ENCODE assay signal across 1 cellular context in genomic region chr3:139388961-139389551, GRCh38.
TF ChIP-seq lines count a peak whose summit lies in the region.

No MANE protein-coding gene starts in this region.

TF ChIP-seq in K562, 482 proteins besides CTCF, POLR2A, EP300 and RAD21 (continued from another document):
- no peak for TF ChIP-seq MYC (IDR thresholded peaks at IDR 0.05; ENCODE audit: low read depth, low read length)
- TF ChIP-seq MYC (CRISPR knock-in tag; IDR thresholded peaks at IDR 0.05; ENCODE audit: borderline replicate concordance, low read depth) = 0 out of 2 replicates have a peak, but pooled peaks have one; percentile 21
- TF ChIP-seq ZBTB7A (IDR thresholded peaks at IDR 0.05; ENCODE audit: borderline replicate concordance, control insufficient read depth, low read depth, low read length) = peak; percentile 53; the same call in 1 of the 2 replicates
- TF ChIP-seq, protein P1, sequence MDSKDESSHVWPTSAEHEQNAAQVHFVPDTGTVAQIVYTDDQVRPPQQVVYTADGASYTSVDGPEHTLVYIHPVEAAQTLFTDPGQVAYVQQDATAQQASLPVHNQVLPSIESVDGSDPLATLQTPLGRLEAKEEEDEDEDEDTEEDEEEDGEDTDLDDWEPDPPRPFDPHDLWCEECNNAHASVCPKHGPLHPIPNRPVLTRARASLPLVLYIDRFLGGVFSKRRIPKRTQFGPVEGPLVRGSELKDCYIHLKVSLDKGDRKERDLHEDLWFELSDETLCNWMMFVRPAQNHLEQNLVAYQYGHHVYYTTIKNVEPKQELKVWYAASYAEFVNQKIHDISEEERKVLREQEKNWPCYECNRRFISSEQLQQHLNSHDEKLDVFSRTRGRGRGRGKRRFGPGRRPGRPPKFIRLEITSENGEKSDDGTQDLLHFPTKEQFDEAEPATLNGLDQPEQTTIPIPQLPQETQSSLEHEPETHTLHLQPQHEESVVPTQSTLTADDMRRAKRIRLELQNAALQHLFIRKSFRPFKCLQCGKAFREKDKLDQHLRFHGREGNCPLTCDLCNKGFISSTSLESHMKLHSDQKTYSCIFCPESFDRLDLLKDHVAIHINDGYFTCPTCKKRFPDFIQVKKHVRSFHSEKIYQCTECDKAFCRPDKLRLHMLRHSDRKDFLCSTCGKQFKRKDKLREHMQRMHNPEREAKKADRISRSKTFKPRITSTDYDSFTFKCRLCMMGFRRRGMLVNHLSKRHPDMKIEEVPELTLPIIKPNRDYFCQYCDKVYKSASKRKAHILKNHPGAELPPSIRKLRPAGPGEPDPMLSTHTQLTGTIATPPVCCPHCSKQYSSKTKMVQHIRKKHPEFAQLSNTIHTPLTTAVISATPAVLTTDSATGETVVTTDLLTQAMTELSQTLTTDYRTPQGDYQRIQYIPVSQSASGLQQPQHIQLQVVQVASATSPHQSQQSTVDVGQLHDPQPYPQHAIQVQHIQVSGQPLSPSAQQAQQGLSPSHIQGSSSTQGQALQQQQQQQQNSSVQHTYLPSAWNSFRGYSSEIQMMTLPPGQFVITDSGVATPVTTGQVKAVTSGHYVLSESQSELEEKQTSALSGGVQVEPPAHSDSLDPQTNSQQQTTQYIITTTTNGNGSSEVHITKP (IDR thresholded peaks at IDR 0.05; ENCODE audit: partially characterized antibody) = no peak
